Comparison of ENCODE assay signal across 17 cellular contexts in genomic region chr5:137486707-137487106, GRCh38. TPM values are rescaled to one million over a fixed set of nuclear protein-coding genes. Genes with fewer than 3 reads are reported as not detected.
DNase-seq lines count a peak whose midpoint lies in the region; ATAC-seq and TF ChIP-seq lines count a peak whose summit lies in the region.
"Had no signal": no experiment of that assay in that cellular context is flagged by ENCODE, and none has a peak within 500 bp of the region (broad histone marks: within the 10 kb centered on the region; RNA-seq: fewer than 3 reads in every experiment).

No MANE protein-coding gene starts in this region.

- DNase-seq in HS-5 (ENCODE audit: low read depth), result peak; percentile 56
- peak; percentile 84 for DNase-seq in astrocyte of the spinal cord (ENCODE audit: low read depth, low spot score)
- DNase-seq in left cardiac atrium, result peak; percentile 55
- DNase-seq in GDM1 (lab: John Stamatoyannopoulos, UW), result no peak
- no peak for DNase-seq in NCI-H82 (lab: John Stamatoyannopoulos, UW)
- DNase-seq: activated CD4-positive, alpha-beta memory T cell treated with anti-CD3 and anti-CD28 coated beads, Interleukin-2, amount 10 ng/mL, durations not matched to agents 7 days and 5 days; activated effector memory CD4-positive, alpha-beta T cell treated with Interleukin-2 at 50 U/mL for 16 hours; CD4-positive, alpha-beta T cell; KBM-7; NCI-H1694; NCI-H526; posterior cingulate gyrus; stimulated activated CD4-positive, alpha-beta T cell treated with anti-CD3 and anti-CD28 coated beads, Interleukin-4, amount 100 ng/mL, for 24 hours; stimulated activated naive CD4-positive, alpha-beta T cell treated with Interleukin-2 at 50 U/mL for 16 hours; T-helper 9 cell had no signal

- ATAC-seq in left cardiac atrium (peak in 1 of 2 donors; percentile 93), HG02642 (IDR thresholded peaks at IDR 0.05; ENCODE audit: poor library complexity, unreplicated experiment) (no peak)

- no peak overlapping the region for H3K4me3 ChIP-seq in astrocyte of the spinal cord (ENCODE audit: low read depth, low read length)

- no peak for TF ChIP-seq CTCF in astrocyte of the spinal cord (IDR thresholded peaks at IDR 0.05; ENCODE audit: low read depth, low read length)

- H3K27ac ChIP-seq in temporal lobe (ENCODE audit: low read depth, low read length), result peak overlapping the region; percentile 72

- intact Hi-C loops in left cardiac atrium (cut with DNase I), result no loop called here

- in situ Hi-C loops in astrocyte of the spinal cord (cut with HindIII; ENCODE audit: low sequenced_read_pairs), result no loop called here

RNA-seq across cellular contexts. Expression of gene SPOCK1, which starts 12.4 kb away (rescaled TPM):
- total RNA-seq in left cardiac atrium (100 to 1,000 TPM in 1 of 2 donors, 10 to 100 TPM in 1; 75.0 to 213 TPM), temporal lobe (93.4 TPM)
- total RNA-seq: CD4-positive, alpha-beta T cell had no signal

Comparison
In these comparisons a context has a peak if more than half of its experiments do, and no peak if none do; other contexts are left out.
1. DNase-seq: peak in HS-5 (single experiment), astrocyte of the spinal cord (single experiment) and left cardiac atrium (single experiment); none in GDM1 (single experiment) and NCI-H82 (single experiment).